35 cellular contexts compared by ENCODE assay signal in genomic region chr11:1774886-1775285, GRCh38. TPM values are rescaled to one million over a fixed set of nuclear protein-coding genes. Genes with fewer than 3 reads are reported as not detected.
"Had no signal": no experiment of that assay in that cellular context is flagged by ENCODE, and none has a peak within 500 bp of the region (broad histone marks: within the 10 kb centered on the region; RNA-seq: fewer than 3 reads in every experiment).

No MANE protein-coding gene starts in this region.

- H3K4me3 Mint-ChIP-seq: activated naive CD8-positive, alpha-beta T cell; activated T-cell treated with anti-CD3 and anti-CD28 coated beads, Interleukin-2, amount 50 U/mL, for 4 hours; activated T-helper 17 cell treated with anti-CD3 and anti-CD28 coated beads, Interleukin-2, amount 50 U/mL, for 72 hours; stimulated activated memory B cell treated with anti-CD40 and anti-IgM and Interleukin-4, amounts not matched to agents 10 μg/mL and 1 μg/mL and 100 μg/mL, for 72 hours; stimulated activated naive CD8-positive, alpha-beta T cell treated with anti-CD3 and anti-CD28 coated beads, Interleukin-15, amount 100 ng/mL, for 72 hours; T-helper 1 cell treated with Interleukin-12 subunit alpha and Interleukin-12 subunit beta and Interleukin-4 antibody, amounts not matched to agents 30 μg/mL and 1 μg/mL, for 36 hours had no signal

- ATAC-seq: activated T-cell treated with anti-CD3 and anti-CD28 coated beads, Interleukin-2, amount 50 U/mL, for 4 hours; activated T-helper 17 cell treated with anti-CD3 and anti-CD28 coated beads, Interleukin-2, amount 50 U/mL, for 72 hours; heart right ventricle; left lung; lower lobe of right lung; right cardiac atrium; stimulated activated memory B cell treated with anti-CD40 and anti-IgM and Interleukin-4, amounts not matched to agents 10 μg/mL and 1 μg/mL and 100 μg/mL, for 72 hours; stimulated activated naive CD8-positive, alpha-beta T cell treated with anti-CD3 and anti-CD28 coated beads, Interleukin-15, amount 100 ng/mL, for 72 hours; upper lobe of right lung had no signal

- H3K27me3 Mint-ChIP-seq: activated naive CD8-positive, alpha-beta T cell; activated T-helper 17 cell treated with anti-CD3 and anti-CD28 coated beads, Interleukin-2, amount 50 U/mL, for 72 hours; stimulated activated naive CD8-positive, alpha-beta T cell treated with anti-CD3 and anti-CD28 coated beads, Interleukin-15, amount 100 ng/mL, for 72 hours had no signal

- H3K4me3 ChIP-seq: colonic mucosa, esophagus squamous epithelium, heart right ventricle, left lung, lower lobe of right lung, thyroid gland, upper lobe of right lung had no signal

- H3K27ac Mint-ChIP-seq: activated naive CD8-positive, alpha-beta T cell; activated T-helper 17 cell treated with anti-CD3 and anti-CD28 coated beads, Interleukin-2, amount 50 U/mL, for 72 hours; stimulated activated memory B cell treated with anti-CD40 and anti-IgM and Interleukin-4, amounts not matched to agents 10 μg/mL and 1 μg/mL and 100 μg/mL, for 72 hours; T-helper 1 cell treated with Interleukin-12 subunit alpha and Interleukin-12 subunit beta and Interleukin-4 antibody, amounts not matched to agents 30 μg/mL and 1 μg/mL, for 36 hours had no signal

- H3K36me3 Mint-ChIP-seq: activated naive CD8-positive, alpha-beta T cell; stimulated activated memory B cell treated with anti-CD40 and anti-IgM and Interleukin-4, amounts not matched to agents 10 μg/mL and 1 μg/mL and 100 μg/mL, for 72 hours had no signal

- H3K27ac ChIP-seq: colonic mucosa, epithelial cell of prostate, esophagus squamous epithelium, heart right ventricle, lower lobe of right lung, thyroid gland, upper lobe of right lung, VCaP had no signal

- H3K27me3 ChIP-seq: colonic mucosa, thyroid gland, upper lobe of right lung had no signal

- FAIRE-seq: bronchial epithelial cell, endometrium, TTC549 had no signal

- H3K9me3 ChIP-seq: colonic mucosa, esophagus squamous epithelium, left lung, lower lobe of right lung, thyroid gland, upper lobe of right lung had no signal

- H3K4me1 ChIP-seq: colonic mucosa had no signal

- DNase-seq: activated CD4-positive, alpha-beta T cell treated with anti-CD3 and anti-CD28 coated beads for 4 hours; activated CD4-positive, alpha-beta T cell treated with anti-CD3 and anti-CD28 coated beads, Interleukin-2, amount 50 U/mL, for 48 hours; activated naive CD4-positive, alpha-beta T cell; activated T-cell treated with anti-CD3 and anti-CD28 coated beads, Interleukin-2, amount 50 U/mL, for 4 hours; anterior cingulate cortex; colonic mucosa; effector CD8-positive, alpha-beta T cell; esophagus squamous epithelium; foreskin melanocyte; kidney glomerular epithelial cell; left lung; lower lobe of right lung; occipital lobe; stimulated activated CD4-positive, alpha-beta T cell treated with anti-CD3 and anti-CD28 coated beads, Interleukin-12 subunit alpha, Interleukin-12 subunit beta, amount 100 ng/mL, for 4 hours; stimulated activated CD4-positive, alpha-beta T cell treated with anti-CD3 and anti-CD28 coated beads, Interleukin-4, amount 100 ng/mL, for 1 hour; stimulated activated naive CD8-positive, alpha-beta T cell treated with anti-CD3 and anti-CD28 coated beads, Interleukin-15, amount 100 ng/mL, for 72 hours; substantia nigra; SW 1271; T-helper 9 cell; thyroid gland; upper lobe of right lung had no signal

- H3K9me3 Mint-ChIP-seq: activated T-cell treated with anti-CD3 and anti-CD28 coated beads, Interleukin-2, amount 50 U/mL, for 4 hours; activated T-helper 17 cell treated with anti-CD3 and anti-CD28 coated beads, Interleukin-2, amount 50 U/mL, for 72 hours; stimulated activated memory B cell treated with anti-CD40 and anti-IgM and Interleukin-4, amounts not matched to agents 10 μg/mL and 1 μg/mL and 100 μg/mL, for 72 hours; stimulated activated naive CD8-positive, alpha-beta T cell treated with anti-CD3 and anti-CD28 coated beads, Interleukin-15, amount 100 ng/mL, for 72 hours; T-helper 1 cell treated with Interleukin-12 subunit alpha and Interleukin-12 subunit beta and Interleukin-4 antibody, amounts not matched to agents 30 μg/mL and 1 μg/mL, for 36 hours had no signal

- H3K36me3 ChIP-seq: colonic mucosa, esophagus squamous epithelium, heart right ventricle, left lung, lower lobe of right lung, thyroid gland, upper lobe of right lung had no signal

RNA-seq across cellular contexts. Expression of gene IFITM10, which starts 24.5 kb away (rescaled TPM):
- total RNA-seq: glomerular endothelial cell, skeletal muscle tissue had no signal

RNA-seq across cellular contexts. Expression of gene SYT8, which starts 59.9 kb away (rescaled TPM):
- total RNA-seq: activated T-cell treated with anti-CD3 and anti-CD28 coated beads, Interleukin-2, amount 50 U/mL, for 4 hours; activated T-helper 17 cell treated with anti-CD3 and anti-CD28 coated beads, Interleukin-2, amount 50 U/mL, for 72 hours; glomerular endothelial cell; heart right ventricle; occipital lobe; right cardiac atrium; skeletal muscle tissue; thyroid gland had no signal
- polyA plus RNA-seq: heart right ventricle, neural cell, right cardiac atrium had no signal
